Comparison of ENCODE assay signal across 15 cellular contexts in genomic region chr4:98363431-98363830, GRCh38.
A peak's percentile ranks its signal among the peaks of the same experiment; 100 is the strongest.
DNase-seq lines count a peak whose midpoint lies in the region.
"Had no signal": no experiment of that assay in that cellular context is flagged by ENCODE, and none has a peak within 500 bp of the region (broad histone marks: within the 10 kb centered on the region; RNA-seq: fewer than 3 reads in every experiment).

No MANE protein-coding gene starts in this region.

- peaks cover 43% of the 10 kb centered on the region for H3K36me3 Mint-ChIP-seq in activated naive CD4-positive, alpha-beta T cell treated with anti-CD3 and anti-CD28 coated beads, Interleukin-2, amount 10 ng/mL, durations not matched to agents 7 days and 5 days

- no peak overlapping the region for H3K4me3 Mint-ChIP-seq in activated naive CD4-positive, alpha-beta T cell treated with anti-CD3 and anti-CD28 coated beads, Interleukin-2, amount 10 ng/mL, durations not matched to agents 7 days and 5 days
- H3K4me3 Mint-ChIP-seq: CD8-positive, alpha-beta memory T cell; GM23338 had no signal

- DNase-seq in activated naive CD4-positive, alpha-beta T cell treated with anti-CD3 and anti-CD28 coated beads, Interleukin-2, amount 10 ng/mL, durations not matched to agents 7 days and 5 days: no peak
- DNase-seq in activated naive CD4-positive, alpha-beta T cell treated with Interleukin-2 at 50 U/mL for 16 hours: no peak
- DNase-seq in dermis blood vessel endothelial cell (peak; percentile 2), foreskin melanocyte (peak; percentile 11), substantia nigra (lab: John Stamatoyannopoulos, UW) (no peak), NCI-H2081 (lab: John Stamatoyannopoulos, UW) (no peak), KG1 (lab: John Stamatoyannopoulos, UW) (no peak)
- DNase-seq: Caco-2; CD8-positive, alpha-beta memory T cell; DND-41; GDM1; H7 had no signal

- H3K9me3 Mint-ChIP-seq in activated naive CD4-positive, alpha-beta T cell treated with anti-CD3 and anti-CD28 coated beads, Interleukin-2, amount 10 ng/mL, durations not matched to agents 7 days and 5 days: peaks cover 16% of the 10 kb centered on the region

- no peak overlapping the region for H3K27ac ChIP-seq in substantia nigra (ENCODE audit: low read depth, low read length, poor library complexity, severe bottlenecking)
- H3K27ac ChIP-seq: 22Rv1, BLaER1 had no signal

- CTCF ChIA-PET in activated naive CD4-positive, alpha-beta T cell treated with anti-CD3 and anti-CD28 coated beads, Interleukin-2, amount 10 ng/mL, durations not matched to agents 7 days and 5 days (lab: Charles Lee): no interaction called here

- H3K4me1 Mint-ChIP-seq in activated naive CD4-positive, alpha-beta T cell treated with anti-CD3 and anti-CD28 coated beads, Interleukin-2, amount 10 ng/mL, durations not matched to agents 7 days and 5 days: peaks cover 4% of the 10 kb centered on the region
- H3K4me1 Mint-ChIP-seq: GM23338 had no signal

- H3K27me3 Mint-ChIP-seq in activated naive CD4-positive, alpha-beta T cell treated with anti-CD3 and anti-CD28 coated beads, Interleukin-2, amount 10 ng/mL, durations not matched to agents 7 days and 5 days: no peaks in the 10 kb centered on the region
- H3K27me3 Mint-ChIP-seq: CD8-positive, alpha-beta memory T cell had no signal

- peak overlapping the region; percentile 0 for H3K27ac Mint-ChIP-seq in activated naive CD4-positive, alpha-beta T cell treated with anti-CD3 and anti-CD28 coated beads, Interleukin-2, amount 10 ng/mL, durations not matched to agents 7 days and 5 days
- H3K27ac Mint-ChIP-seq: GM23338 had no signal

Comparison
In these comparisons a context has a peak if more than half of its experiments do, and no peak if none do; other contexts are left out.
1. DNase-seq: peak in dermis blood vessel endothelial cell (single experiment) and foreskin melanocyte (single experiment); none in activated naive CD4-positive, alpha-beta T cell treated with anti-CD3 and anti-CD28 coated beads, Interleukin-2, amount 10 ng/mL, durations not matched to agents 7 days and 5 days (single experiment), activated naive CD4-positive, alpha-beta T cell treated with Interleukin-2 at 50 U/mL for 16 hours (single experiment), substantia nigra (0 of 49), NCI-H2081 (0 of 2) and KG1 (single experiment).